In genomic region chr14:33702293-33702692, GRCh38 we compare ENCODE assay signal across 21 cellular contexts.
A peak's percentile ranks its signal among the peaks of the same experiment; 100 is the strongest.
DNase-seq lines count a peak whose midpoint lies in the region; ATAC-seq, FAIRE-seq and TF ChIP-seq lines count a peak whose summit lies in the region.
"Had no signal": no experiment of that assay in that cellular context is flagged by ENCODE, and none has a peak within 500 bp of the region (broad histone marks: within the 10 kb centered on the region; RNA-seq: fewer than 3 reads in every experiment).

No MANE protein-coding gene starts in this region.

- no peak overlapping the region for H3K4me3 ChIP-seq in GM12878
- no peak overlapping the region for H3K4me3 ChIP-seq in uterus
- H3K4me3 ChIP-seq: BLaER1 had no signal

- POLR2A ChIA-PET in GM12878 (lab: Charles Lee), result interaction anchor here (1.5 kb wide), 1 partner anchor 71 kb away, joined by 3 read pairs; no protein-coding TSS in a partner anchor

- RAD21 ChIA-PET in GM12878 (lab: Charles Lee; ENCODE audit: unreplicated experiment), result no interaction called here

- H4K20me1 ChIP-seq in GM12878 (ENCODE audit: control insufficient read depth, insufficient read depth), result no peaks in the 10 kb centered on the region
- H4K20me1 ChIP-seq: BLaER1 had no signal

- H3K36me3 ChIP-seq in GM12878 (ENCODE audit: control insufficient read depth in 2 of 2, insufficient read depth in 2 of 2, low read length in 1 of 2) (no peaks in the 10 kb centered on the region), uterus (no peaks in the 10 kb centered on the region)
- H3K36me3 ChIP-seq: BE2C, BLaER1 had no signal

- 0% methylated on average over 1 of the region's 1 CpG for WGBS in GM12878 (ENCODE audit: insufficient coverage, insufficient replicate concordance, low lambda C conversion rate, missing lambda C conversion rate)

- peak; percentile 48 for ATAC-seq in HG03354 (IDR thresholded peaks at IDR 0.05; ENCODE audit: poor library complexity, severe bottlenecking, unreplicated experiment)
- no peak for ATAC-seq in GM12878

- no peak for TF ChIP-seq EP300 in GM12878 (IDR thresholded peaks at IDR 0.05; ENCODE audit: borderline replicate concordance in 1 of 2, control insufficient read depth in 1 of 2, low read depth in 2 of 2, low read length in 2 of 2)

- H2AFZ ChIP-seq in GM12878 (ENCODE audit: control insufficient read depth, low read depth, low read length), result no peak overlapping the region

- H3K4me2 ChIP-seq in GM12878 (ENCODE audit: control insufficient read depth, insufficient read depth), result no peak overlapping the region
- H3K4me2 ChIP-seq: BLaER1 had no signal

- H3K27ac ChIP-seq in GM12878 (ENCODE audit: control insufficient read depth, insufficient read depth), result no peak overlapping the region
- H3K27ac ChIP-seq in uterus, result no peak overlapping the region
- H3K27ac ChIP-seq: BLaER1 had no signal

- H3K4me1 ChIP-seq in GM12878 (ENCODE audit: control insufficient read depth, insufficient read depth, low read length) (no peaks in the 10 kb centered on the region), uterus (no peaks in the 10 kb centered on the region)
- H3K4me1 ChIP-seq: BLaER1 had no signal

- no peaks in the 10 kb centered on the region for H3K27me3 ChIP-seq in GM12878 (replicated peaks in 1 of 2; ENCODE audit: control insufficient read depth in 2 of 2, insufficient read depth in 2 of 2, low read length in 1 of 2)
- no peaks in the 10 kb centered on the region for H3K27me3 ChIP-seq in uterus
- H3K27me3 ChIP-seq: BE2C, BLaER1 had no signal

- no peaks in the 10 kb centered on the region for H3K9me3 ChIP-seq in GM12878 (replicated peaks; ENCODE audit: control insufficient read depth, insufficient read depth, low read length)
- no peaks in the 10 kb centered on the region for H3K9me3 ChIP-seq in uterus
- H3K9me3 ChIP-seq: BE2C, BLaER1 had no signal

- H3K9ac ChIP-seq in GM12878 (ENCODE audit: control insufficient read depth, insufficient read depth, low read length), result no peak overlapping the region
- H3K9ac ChIP-seq: BLaER1 had no signal

- TF ChIP-seq POLR2A in GM12878 (IDR thresholded peaks at IDR 0.05; ENCODE audit: low read depth, low read length), result no peak
- no peak for TF ChIP-seq POLR2A in uterus (IDR thresholded peaks at IDR 0.05)

- in situ Hi-C loops in GM12878 (cut with MboI), result no loop called here

- DNase-seq in MV-4-11 (lab: John Stamatoyannopoulos, UW) (peak; percentile 0), GM12878 (ENCODE audit: low read depth, low spot score) (no peak), DMS114 treated with DMSO at 0.1 percent for 48 hours (lab: John Stamatoyannopoulos, UW; ENCODE audit: unreplicated experiment) (no peak), uterus (no peak), NCI-H1092 treated with DMSO at 0.1 percent for 48 hours (lab: John Stamatoyannopoulos, UW) (no peak)
- DNase-seq: 8988T; ACHN; BE2C; C1 segment of cervical spinal cord; CD4-positive, alpha-beta memory T cell; CD4-positive, CD25-positive, alpha-beta regulatory T cell; CD8-positive, alpha-beta memory T cell; COR-L47; DMS 273 treated with DMSO at 0.1 percent for 48 hours; DMS79 treated with DMSO at 0.1 percent for 48 hours; GF-D8 had no signal

- no peak for TF ChIP-seq RAD21 in GM12878 (IDR thresholded peaks at IDR 0.05; ENCODE audit: insufficient read depth, low read depth, low read length)

- no TSS peak for BruUV-seq in GM12878 (replicated peaks; lab: Mats Ljungman, UMichigan)

- no peaks in the 10 kb centered on the region for H3K79me2 ChIP-seq in GM12878 (ENCODE audit: control insufficient read depth, insufficient read depth, low read length)

- SMC1A ChIA-PET in GM12878 (lab: Charles Lee; ENCODE audit: uncharacterized antibody, unreplicated experiment), result interaction anchor here (0.6 to 1.5 kb wide), 4 partner anchors 19 to 25 kb away, joined by 3 to 4 read pairs (median 3); no protein-coding TSS in a partner anchor

- CTCF ChIA-PET in GM12878 (lab: Yijun Ruan, JAX), result interaction anchor here (0.6 to 1.2 kb wide), 5 partner anchors 24 to 91 kb away, joined by 3 to 5 read pairs (median 3); no protein-coding TSS in a partner anchor

- TF ChIP-seq CTCF in GM12878 (IDR thresholded peaks at IDR 0.05 in 2 of 3, conservative IDR thresholded peaks at IDR 0.05 in 1 of 3; ENCODE audit: control insufficient read depth in 2 of 3, extremely low read depth in 1 of 3, insufficient read depth in 1 of 3, low read depth in 3 of 3, low read length in 3 of 3), result no peak
- no peak for TF ChIP-seq CTCF in uterus (IDR thresholded peaks at IDR 0.05)

- FAIRE-seq in GM12878 (lab: Jason Lieb, UNC), result no peak
- FAIRE-seq: A204.1, G401.6, GM19239 had no signal

- intact Hi-C loops in GM12878 (cut with micrococcal nuclease; ENCODE audit: unreplicated experiment) (no loop called here), uterus (cut with DNase I; ENCODE audit: low total_unique reads) (no loop called here)

TF ChIP-seq in GM12878, 131 proteins besides CTCF, POLR2A, EP300 and RAD21:
- TF ChIP-seq CBFB (IDR thresholded peaks at IDR 0.05; ENCODE audit: low read depth) (no peak), DPF2 (IDR thresholded peaks at IDR 0.05) (0 out of 2 replicates have a peak, but pooled peaks have one; percentile 19), SUPT20H (IDR thresholded peaks at IDR 0.05; ENCODE audit: borderline replicate concordance, control insufficient read depth, low read depth, low read length) (no peak), MTA2 (IDR thresholded peaks at IDR 0.05; ENCODE audit: low read depth) (peak; percentile 58), IKZF1 (conservative IDR thresholded peaks at IDR 0.05) (0 out of 2 replicates have a peak, but pooled peaks have one; percentile 31), SPI1 (IDR thresholded peaks at IDR 0.05; ENCODE audit: borderline replicate concordance, insufficient read depth, low read depth, low read length) (peak; percentile 58; the same call in 1 of the 2 replicates), IKZF2 (IDR thresholded peaks at IDR 0.05) (peak; percentile 43 to 56; a peak in 3 of 4 replicates), MEF2B (IDR thresholded peaks at IDR 0.05; ENCODE audit: partially characterized antibody, poor library complexity, severe bottlenecking) (peak; percentile 48), EGR1 (IDR thresholded peaks at IDR 0.05; ENCODE audit: borderline replicate concordance in 1 of 2, low read depth in 2 of 2, low read length in 2 of 2) (no peak)
TF ChIP-seq in GM12878: peak in this region for 6.
